Comparison of ENCODE assay signal across 31 cellular contexts in genomic region chr14:59622641-59623040, GRCh38. TPM values are rescaled to one million over a fixed set of nuclear protein-coding genes. Genes with fewer than 3 reads are reported as not detected.
"Had no signal": no experiment of that assay in that cellular context is flagged by ENCODE, and none has a peak within 500 bp of the region (broad histone marks: within the 10 kb centered on the region; RNA-seq: fewer than 3 reads in every experiment).

No MANE protein-coding gene starts in this region.

- DNase-seq: activated B cell treated with CpG ODN at 0.5 μM for 24 hours; activated CD4-positive, alpha-beta memory T cell treated with anti-CD3 and anti-CD28 coated beads for 36 hours; activated CD4-positive, alpha-beta T cell treated with anti-CD3 and anti-CD28 coated beads for 4 hours; activated CD4-positive, alpha-beta T cell treated with anti-CD3 and anti-CD28 coated beads, Interleukin-2, amount 10 ng/mL, durations not matched to agents 24 days and 14 days; activated CD4-positive, alpha-beta T cell treated with anti-CD3 and anti-CD28 coated beads, Interleukin-2, amount 50 U/mL, for 1 hour; activated CD4-positive, alpha-beta T cell treated with anti-CD3 and anti-CD28 coated beads, Interleukin-2, amount 50 U/mL, for 4 hours; activated CD4-positive, CD25-positive, alpha-beta regulatory T cell treated with anti-CD3 and anti-CD28 coated beads, Interleukin-2, amount 50 U/mL, for 72 hours; activated CD8-positive, alpha-beta memory T cell treated with anti-CD3 and anti-CD28 coated beads, Interleukin-2, amount 50 U/mL, for 4 hours; activated CD8-positive, alpha-beta T cell treated with anti-CD3 and anti-CD28 coated beads for 36 hours; activated effector memory CD4-positive, alpha-beta T cell treated with Interleukin-2 at 50 U/mL for 16 hours; activated gamma-delta T cell; activated naive CD4-positive, alpha-beta T cell treated with anti-CD3 and anti-CD28 coated beads for 36 hours; activated naive CD4-positive, alpha-beta T cell treated with anti-CD3 and anti-CD28 coated beads, Interleukin-2, amount 50 U/mL, for 16 hours; activated naive CD8-positive, alpha-beta T cell treated with anti-CD3 and anti-CD28 coated beads for 36 hours; activated T-cell treated with anti-CD3 and anti-CD28 coated beads for 4 hours; activated T-cell treated with anti-CD3 and anti-CD28 coated beads, Interleukin-2, amount 50 U/mL, for 1 hour; activated T-cell treated with anti-CD3 and anti-CD28 coated beads, Interleukin-2, amount 50 U/mL, for 4 hours; activated T-cell treated with anti-CD3 and anti-CD28 coated beads, Interleukin-2, amount 50 U/mL, for 72 hours; adrenal gland; amniotic stem cell; aorta; body of pancreas; brain microvascular endothelial cell; central memory CD4-positive, alpha-beta T cell; T-helper 1 cell; T-helper 2 cell; T-helper 9 cell had no signal

- H3K9me3 ChIP-seq: adrenal gland, body of pancreas, breast epithelium had no signal

- H3K27ac ChIP-seq: adrenal gland, body of pancreas, brain microvascular endothelial cell, breast epithelium, VCaP had no signal

- H3K4me1 ChIP-seq: adrenal gland, body of pancreas, breast epithelium had no signal

- FAIRE-seq: astrocyte, TTC549 had no signal

- H3K27me3 ChIP-seq: adrenal gland, body of pancreas, brain microvascular endothelial cell, breast epithelium had no signal

- H3K36me3 ChIP-seq: adrenal gland, brain microvascular endothelial cell, breast epithelium had no signal

- H3K4me3 ChIP-seq: adrenal gland, body of pancreas, breast epithelium had no signal

RNA-seq across cellular contexts. Expression of gene CCDC175, which starts 46.0 kb away (rescaled TPM):
- polyA plus RNA-seq: aorta had no signal
